Comparison of ENCODE assay signal across 19 cellular contexts in the genomic region with DNA sequence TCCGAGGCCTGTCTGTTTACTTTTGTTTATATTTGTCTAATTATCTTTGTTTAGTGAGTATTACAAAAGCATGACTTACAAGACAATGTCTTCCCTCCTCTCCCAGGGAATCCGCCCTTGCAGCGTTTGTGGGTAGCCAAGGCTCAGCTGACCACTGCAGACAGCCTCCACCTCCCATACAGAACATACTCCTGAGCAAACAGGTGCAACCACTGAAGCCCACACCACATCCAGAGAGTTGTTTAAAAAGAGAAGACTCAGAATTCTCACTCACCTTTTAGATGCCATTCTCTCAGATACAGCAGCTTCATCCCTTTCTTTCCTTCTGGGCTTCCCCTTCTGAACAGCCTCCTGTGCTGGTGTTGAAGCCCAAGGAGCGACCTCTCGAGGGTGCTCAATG.
"Had no signal": no experiment of that assay in that cellular context is flagged by ENCODE, and none has a peak within 500 bp of the region (broad histone marks: within the 10 kb centered on the region; RNA-seq: fewer than 3 reads in every experiment).

No MANE protein-coding gene starts in this region.

- ATAC-seq: activated T-cell treated with anti-CD3 and anti-CD28 coated beads, Interleukin-2, amount 50 U/mL, for 4 hours had no signal

- H3K4me3 ChIP-seq: adrenal gland, body of pancreas had no signal

- H3K4me3 Mint-ChIP-seq: activated CD4-positive, alpha-beta memory T cell treated with anti-CD3 and anti-CD28 coated beads for 36 hours; activated CD4-positive, alpha-beta T cell treated with anti-CD3 and anti-CD28 coated beads, Interleukin-2, amount 10 ng/mL, durations not matched to agents 7 days and 5 days; activated naive CD4-positive, alpha-beta T cell treated with anti-CD3 and anti-CD28 coated beads for 36 hours; activated naive CD8-positive, alpha-beta T cell treated with anti-CD3 and anti-CD28 coated beads, Interleukin-2, amount 10 ng/mL, durations not matched to agents 7 days and 5 days; activated T-cell treated with anti-CD3 and anti-CD28 coated beads, Interleukin-2, amount 50 U/mL, for 4 hours; activated T-helper 17 cell treated with anti-CD3 and anti-CD28 coated beads, Interleukin-2, amount 50 U/mL, for 72 hours had no signal

- H3K27ac ChIP-seq: adrenal gland, body of pancreas had no signal

- H3K36me3 ChIP-seq: adrenal gland had no signal

- H3K27me3 ChIP-seq: body of pancreas had no signal

- H3K9me3 Mint-ChIP-seq: activated CD4-positive, alpha-beta memory T cell treated with anti-CD3 and anti-CD28 coated beads for 36 hours; activated CD4-positive, alpha-beta T cell treated with anti-CD3 and anti-CD28 coated beads, Interleukin-2, amount 10 ng/mL, durations not matched to agents 7 days and 5 days; activated naive CD4-positive, alpha-beta T cell treated with anti-CD3 and anti-CD28 coated beads for 36 hours; activated naive CD8-positive, alpha-beta T cell treated with anti-CD3 and anti-CD28 coated beads, Interleukin-2, amount 10 ng/mL, durations not matched to agents 7 days and 5 days; activated T-cell treated with anti-CD3 and anti-CD28 coated beads, Interleukin-2, amount 50 U/mL, for 4 hours; activated T-helper 17 cell treated with anti-CD3 and anti-CD28 coated beads, Interleukin-2, amount 50 U/mL, for 72 hours had no signal

- H3K9me3 ChIP-seq: adrenal gland, body of pancreas had no signal

- H3K36me3 Mint-ChIP-seq: activated CD4-positive, alpha-beta memory T cell treated with anti-CD3 and anti-CD28 coated beads for 36 hours; activated naive CD8-positive, alpha-beta T cell treated with anti-CD3 and anti-CD28 coated beads, Interleukin-2, amount 10 ng/mL, durations not matched to agents 7 days and 5 days had no signal

- H3K4me1 ChIP-seq: adrenal gland had no signal

- H3K27ac Mint-ChIP-seq: activated CD4-positive, alpha-beta memory T cell treated with anti-CD3 and anti-CD28 coated beads for 36 hours; activated CD4-positive, alpha-beta T cell treated with anti-CD3 and anti-CD28 coated beads, Interleukin-2, amount 10 ng/mL, durations not matched to agents 7 days and 5 days; activated naive CD4-positive, alpha-beta T cell treated with anti-CD3 and anti-CD28 coated beads for 36 hours; activated naive CD8-positive, alpha-beta T cell treated with anti-CD3 and anti-CD28 coated beads, Interleukin-2, amount 10 ng/mL, durations not matched to agents 7 days and 5 days; activated T-helper 17 cell treated with anti-CD3 and anti-CD28 coated beads, Interleukin-2, amount 50 U/mL, for 72 hours had no signal

- H3K4me1 Mint-ChIP-seq: activated CD4-positive, alpha-beta T cell treated with anti-CD3 and anti-CD28 coated beads, Interleukin-2, amount 10 ng/mL, durations not matched to agents 7 days and 5 days; activated T-helper 17 cell treated with anti-CD3 and anti-CD28 coated beads, Interleukin-2, amount 50 U/mL, for 72 hours had no signal

- DNase-seq: activated CD4-positive, alpha-beta T cell treated with anti-CD3 and anti-CD28 coated beads, Interleukin-2, amount 10 ng/mL, durations not matched to agents 7 days and 5 days; activated CD4-positive, CD25-positive, alpha-beta regulatory T cell; activated CD8-positive, alpha-beta memory T cell treated with anti-CD3 and anti-CD28 coated beads for 24 hours; activated gamma-delta T cell; activated naive CD8-positive, alpha-beta T cell treated with anti-CD3 and anti-CD28 coated beads, Interleukin-2, amount 10 ng/mL, durations not matched to agents 7 days and 5 days; activated T-cell treated with anti-CD3 and anti-CD28 coated beads, Interleukin-2, amount 50 U/mL, for 4 hours; adrenal gland; NCI-H1436 treated with DMSO at 0.1 percent for 48 hours; NCI-H187; NK-92 treated with Interleukin-12 subunit alpha and Interleukin-12 subunit beta, amount 100 ng/mL, for 24 hours; SIG-M5; T-helper 2 cell; T1000 had no signal

- FAIRE-seq: RCC 7860, TTC549 had no signal
